Comparison of ENCODE assay signal across 8 cellular contexts in the genomic region with DNA sequence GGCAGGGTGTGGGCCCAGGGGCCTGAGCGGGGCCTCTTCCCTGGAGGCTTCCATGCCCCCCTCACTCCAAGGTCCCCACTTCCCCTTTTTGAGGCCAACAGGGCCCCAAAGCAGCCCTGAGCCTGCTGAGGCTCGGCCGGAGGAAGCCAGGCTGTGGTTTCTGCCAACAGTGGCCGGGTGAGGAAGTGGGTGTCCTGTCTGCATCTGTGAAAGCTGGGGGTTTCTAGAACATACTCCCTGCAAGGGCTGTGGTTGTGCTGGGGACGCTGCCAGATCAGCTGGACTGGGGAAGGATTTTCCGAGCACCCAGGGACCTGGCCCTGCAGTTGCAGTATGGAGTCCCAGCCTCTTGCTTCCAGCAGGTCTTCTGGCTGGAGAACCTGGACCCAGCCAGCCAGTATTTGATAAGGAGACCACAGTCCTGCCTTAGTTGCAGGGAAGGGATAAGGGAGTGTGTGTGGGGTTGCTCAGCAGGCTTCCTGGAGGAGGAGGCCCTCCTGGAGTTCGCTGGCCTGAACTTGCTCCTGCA. TPM values are rescaled to one million over a fixed set of nuclear protein-coding genes. Genes with fewer than 3 reads are reported as not detected.
DNase-seq lines count a peak whose midpoint lies in the region; ATAC-seq and TF ChIP-seq lines count a peak whose summit lies in the region.

No MANE protein-coding gene starts in this region.

- no peak for TF ChIP-seq POLR2A in esophagus squamous epithelium (IDR thresholded peaks at IDR 0.05)

- H3K9me3 ChIP-seq in esophagus squamous epithelium = peaks cover 0 to 4% (median 0%) of the 10 kb centered on the region in 3 donors

- no CpG with 5 or more reads among the region's 7 CpGs for WGBS in esophagus squamous epithelium, 2 donors

- peaks cover 16 to 68% (median 32%) of the 10 kb centered on the region in 3 donors for H3K4me1 ChIP-seq in esophagus squamous epithelium
- H3K4me1 ChIP-seq in rectal smooth muscle tissue (ENCODE audit: control insufficient read depth, insufficient read depth, low read length) = no peaks in the 10 kb centered on the region

- H3K4me3 ChIP-seq in esophagus squamous epithelium = peak overlapping the region in 2 of 4 donors; percentile 20 to 34
- peak overlapping the region; percentile 35 for H3K4me3 ChIP-seq in rectal smooth muscle tissue (ENCODE audit: low read length)

- no peak for TF ChIP-seq CTCF in esophagus squamous epithelium (IDR thresholded peaks at IDR 0.05)

- H3K27ac ChIP-seq in esophagus squamous epithelium (peak overlapping the region; percentile 4 to 73 (median 39)), rectal smooth muscle tissue (ENCODE audit: low read depth, low read length) (no peak overlapping the region)

- H3K36me3 ChIP-seq in esophagus squamous epithelium (peaks cover 0 to 8% (median 0%) of the 10 kb centered on the region in 3 donors), rectal smooth muscle tissue (ENCODE audit: control insufficient read depth, insufficient read depth, low read length) (no peaks in the 10 kb centered on the region)

- intact Hi-C loops in esophagus squamous epithelium (cut with DNase I) = no loop called here

- no peaks in the 10 kb centered on the region for H3K27me3 ChIP-seq in esophagus squamous epithelium
- no peaks in the 10 kb centered on the region for H3K27me3 ChIP-seq in rectal smooth muscle tissue (ENCODE audit: control insufficient read depth, insufficient read depth, low read length)

- DNase-seq in AG08395 (ENCODE audit: low spot score) (peak; percentile 29), esophagus squamous epithelium (lab: John Stamatoyannopoulos, UW) (peak; percentile 46), iPS-NIHi11 (ENCODE audit: low spot score) (no peak), HK-2 (ENCODE audit: unreplicated experiment) (no peak)
- DNase-seq in activated CD4-positive, alpha-beta T cell treated with anti-CD3 and anti-CD28 coated beads, Interleukin-2, amount 50 U/mL, for 48 hours = peak; percentile 44 to 62

- no peak overlapping the region for H3K9ac ChIP-seq in rectal smooth muscle tissue (ENCODE audit: low read length)

- peak; percentile 93 for ATAC-seq in GM19397 (IDR thresholded peaks at IDR 0.05; ENCODE audit: unreplicated experiment)
- ATAC-seq in HG03460 (IDR thresholded peaks at IDR 0.05; ENCODE audit: unreplicated experiment) = peak; percentile 89

RNA-seq across cellular contexts. Expression of a gene that starts 15.7 kb away (rescaled TPM):
- 10 to 100 TPM; 21.2 to 23.9 (median 23.3) TPM for total RNA-seq in esophagus squamous epithelium

Comparison
In these comparisons a context has a peak if more than half of its experiments do, and no peak if none do; other contexts are left out.
1. DNase-seq: peak in AG08395 (single experiment), activated CD4-positive, alpha-beta T cell treated with anti-CD3 and anti-CD28 coated beads, Interleukin-2, amount 50 U/mL, for 48 hours (2 of 2) and esophagus squamous epithelium (single experiment); none in iPS-NIHi11 (single experiment) and HK-2 (single experiment).